In genomic region chr5:1557114-1557873, GRCh38 we compare ENCODE assay signal across 24 cellular contexts. TPM values are rescaled to one million over a fixed set of nuclear protein-coding genes. Genes with fewer than 3 reads are reported as not detected.
DNase-seq lines count a peak whose midpoint lies in the region; TF ChIP-seq lines count a peak whose summit lies in the region.
"Had no signal": no experiment of that assay in that cellular context is flagged by ENCODE, and none has a peak within 500 bp of the region (broad histone marks: within the 10 kb centered on the region; RNA-seq: fewer than 3 reads in every experiment).

No MANE protein-coding gene starts in this region.

- 87% methylated on average over 22 of the region's 22 CpGs for WGBS in mesenchymal stem cell

- no peak overlapping the region for H3K4me3 ChIP-seq in colonic mucosa
- no peak overlapping the region for H3K4me3 ChIP-seq in mesenchymal stem cell (ENCODE audit: insufficient read depth in 1 of 2, low read depth in 1 of 2, low read length in 2 of 2)
- H3K4me3 ChIP-seq in vagina = no peak overlapping the region
- H3K4me3 ChIP-seq: GM23248, stomach, tibial artery had no signal

- no peak overlapping the region for H2BK15ac ChIP-seq in mesenchymal stem cell (ENCODE audit: low read depth, poor library complexity, severe bottlenecking)

- no peak overlapping the region for H3K27ac ChIP-seq in colonic mucosa
- H3K27ac ChIP-seq in mesenchymal stem cell (ENCODE audit: low read length, poor library complexity, severe bottlenecking) = no peak overlapping the region
- no peak overlapping the region for H3K27ac ChIP-seq in vagina
- H3K27ac ChIP-seq: brain microvascular endothelial cell, GM23248, stomach, tibial artery had no signal

- H3K14ac ChIP-seq in mesenchymal stem cell (ENCODE audit: low read length in 2 of 2) = peak overlapping the region in 1 of 2 experiments; percentile 71

- H3K79me1 ChIP-seq in mesenchymal stem cell (replicated peaks; ENCODE audit: low read length, poor library complexity, severe bottlenecking) = no peaks in the 10 kb centered on the region

- no peak overlapping the region for H3K23ac ChIP-seq in mesenchymal stem cell (ENCODE audit: low read length in 2 of 2)

- no peak for TF ChIP-seq POLR2A in vagina (IDR thresholded peaks at IDR 0.05)

- no peak overlapping the region for H2AFZ ChIP-seq in mesenchymal stem cell (ENCODE audit: low read depth, low read length)
- H2AFZ ChIP-seq: GM23248 had no signal

- peak overlapping the region; percentile 47 for H4K91ac ChIP-seq in mesenchymal stem cell (ENCODE audit: low read length)

- H3K9ac ChIP-seq in colonic mucosa (ENCODE audit: low read depth in 2 of 2, low read length in 2 of 2) (no peak overlapping the region), mesenchymal stem cell (ENCODE audit: low read length) (no peak overlapping the region)
- H3K9ac ChIP-seq: GM23248 had no signal

- H2BK12ac ChIP-seq in mesenchymal stem cell (ENCODE audit: low read length in 2 of 2) = no peak overlapping the region

- peak overlapping the region; percentile 41 for H2AK5ac ChIP-seq in mesenchymal stem cell (ENCODE audit: low read length, severe bottlenecking)

- H3K4me1 ChIP-seq in colonic mucosa (no peaks in the 10 kb centered on the region), mesenchymal stem cell (ENCODE audit: control insufficient read depth, insufficient read depth, low read depth, low read length) (peaks cover 35% of the 10 kb centered on the region), vagina (no peaks in the 10 kb centered on the region)
- H3K4me1 ChIP-seq: BE2C had no signal

- H3K36me3 ChIP-seq in colonic mucosa (no peaks in the 10 kb centered on the region), mesenchymal stem cell (ENCODE audit: control insufficient read depth in 1 of 2, insufficient read depth in 2 of 2, low read depth in 1 of 2, low read length in 2 of 2) (no peaks in the 10 kb centered on the region), vagina (no peaks in the 10 kb centered on the region)
- H3K36me3 ChIP-seq: BE2C, brain microvascular endothelial cell, stomach, tibial artery had no signal

- no peak overlapping the region for H3K18ac ChIP-seq in mesenchymal stem cell (ENCODE audit: low read depth in 1 of 2, low read length in 2 of 2)

- H2BK5ac ChIP-seq in mesenchymal stem cell (ENCODE audit: low read depth, low read length, poor library complexity, severe bottlenecking) = no peak overlapping the region

- H4K8ac ChIP-seq in mesenchymal stem cell (ENCODE audit: low read length) = no peak overlapping the region

- no peak overlapping the region for H2BK120ac ChIP-seq in mesenchymal stem cell (ENCODE audit: low read depth, low read length)

- DNase-seq in activated CD8-positive, alpha-beta memory T cell treated with anti-CD3 and anti-CD28 coated beads, Interleukin-2, amount 50 U/mL, for 48 hours = peak; percentile 35
- no peak for DNase-seq in activated CD8-positive, alpha-beta memory T cell treated with anti-CD3 and anti-CD28 coated beads for 24 hours
- DNase-seq in colonic mucosa (peak; percentile 64), mesenchymal stem cell (no peak), vagina (ENCODE audit: extremely low spot score in 2 of 2) (peak; percentile 56 to 77), DMS79 (lab: John Stamatoyannopoulos, UW) (no peak)
- no peak for DNase-seq in activated CD4-positive, alpha-beta T cell treated with anti-CD3 and anti-CD28 coated beads, Interleukin-2, amount 50 U/mL, for 4 hours
- no peak for DNase-seq in stimulated activated CD4-positive, alpha-beta T cell treated with anti-CD3 and anti-CD28 coated beads, Interleukin-1b, Interleukin-23, amount 100 ng/mL, for 48 hours
- DNase-seq: activated CD4-positive, alpha-beta T cell treated with anti-CD3 and anti-CD28 coated beads, Interleukin-2, amount 50 U/mL, for 1 hour; activated gamma-delta T cell; BE2C; brain microvascular endothelial cell; COR-L47; effector memory CD4-positive, alpha-beta T cell; GM23248; HFFc6; IMR-90; NCI-H2029 treated with DMSO at 0.1 percent for 48 hours; NCI-H345; NCI-H82; stimulated activated CD8-positive, alpha-beta memory T cell treated with anti-CD3 and anti-CD28 coated beads, Interleukin-4, amount 100 ng/mL, for 48 hours; stomach; T1000 had no signal

- no peak overlapping the region for H3K4ac ChIP-seq in mesenchymal stem cell (ENCODE audit: low read depth in 1 of 2, low read length in 2 of 2)

- TF ChIP-seq CTCF in colonic mucosa (IDR thresholded peaks at IDR 0.05) (no peak), vagina (IDR thresholded peaks at IDR 0.05) (no peak)

- H3K4me2 ChIP-seq in mesenchymal stem cell (ENCODE audit: low read length, poor library complexity, severe bottlenecking) = no peak overlapping the region

- no peaks in the 10 kb centered on the region for H3K9me3 ChIP-seq in colonic mucosa
- H3K9me3 ChIP-seq in mesenchymal stem cell (ENCODE audit: control insufficient read depth, low read length) = no peaks in the 10 kb centered on the region
- H3K9me3 ChIP-seq in vagina = no peaks in the 10 kb centered on the region
- H3K9me3 ChIP-seq: BE2C, stomach, tibial artery had no signal

- intact Hi-C loops in colonic mucosa (cut with DNase I) (no loop called here), vagina (cut with DNase I) (no loop called here)

- no peaks in the 10 kb centered on the region for H3K27me3 ChIP-seq in colonic mucosa
- peaks cover 0 to 4% of the 10 kb centered on the region in 2 experiments for H3K27me3 ChIP-seq in mesenchymal stem cell (ENCODE audit: control insufficient read depth in 1 of 2, insufficient read depth in 1 of 2, low read length in 2 of 2)
- no peaks in the 10 kb centered on the region for H3K27me3 ChIP-seq in vagina
- H3K27me3 ChIP-seq: BE2C had no signal

RNA-seq across cellular contexts. Expression of gene LPCAT1, which starts 33.5 kb away (rescaled TPM):
- 10 to 100 TPM; 17.1 to 27.3 TPM for total RNA-seq in colonic mucosa
- polyA plus RNA-seq in mesenchymal stem cell (2013, experiment 1 of 2) = 32.9 TPM
- 33.5 TPM for polyA plus RNA-seq in mesenchymal stem cell (2013, experiment 2 of 2)
- 29.7 TPM for total RNA-seq in vagina

Comparison
In these comparisons a context has a peak if more than half of its experiments do, and no peak if none do; other contexts are left out.
1. DNase-seq: peak in activated CD8-positive, alpha-beta memory T cell treated with anti-CD3 and anti-CD28 coated beads, Interleukin-2, amount 50 U/mL, for 48 hours (single experiment), colonic mucosa (single experiment) and vagina (2 of 2); none in activated CD8-positive, alpha-beta memory T cell treated with anti-CD3 and anti-CD28 coated beads for 24 hours (single experiment), mesenchymal stem cell (single experiment), activated CD4-positive, alpha-beta T cell treated with anti-CD3 and anti-CD28 coated beads, Interleukin-2, amount 50 U/mL, for 4 hours (0 of 2), DMS79 (single experiment) and stimulated activated CD4-positive, alpha-beta T cell treated with anti-CD3 and anti-CD28 coated beads, Interleukin-1b, Interleukin-23, amount 100 ng/mL, for 48 hours (single experiment).